16 cellular contexts compared by ENCODE assay signal in the genomic region with DNA sequence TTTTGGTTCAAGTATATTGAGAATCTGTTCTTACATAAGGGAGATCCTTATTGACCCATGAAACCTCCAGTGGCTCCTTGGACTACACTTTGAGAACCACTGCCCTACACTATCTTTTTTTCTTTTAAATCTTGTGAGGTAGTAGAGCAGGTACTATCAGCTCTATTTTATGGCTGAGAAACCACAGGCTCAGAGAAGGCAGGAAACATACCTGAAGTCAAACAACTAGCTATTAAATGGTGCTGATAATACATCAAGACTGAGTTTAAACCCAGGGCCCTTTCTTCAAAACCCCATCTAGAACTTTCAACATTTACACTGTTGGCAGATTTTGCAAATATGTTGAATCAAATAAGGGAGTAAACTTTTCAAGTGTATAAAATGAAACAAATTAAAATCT. TPM values are rescaled to one million over a fixed set of nuclear protein-coding genes. Genes with fewer than 3 reads are reported as not detected.
DNase-seq lines count a peak whose midpoint lies in the region; ATAC-seq and TF ChIP-seq lines count a peak whose summit lies in the region.
"Had no signal": no experiment of that assay in that cellular context is flagged by ENCODE, and none has a peak within 500 bp of the region (broad histone marks: within the 10 kb centered on the region; RNA-seq: fewer than 3 reads in every experiment).

No MANE protein-coding gene starts in this region.

- DNase-seq in left ventricle myocardium inferior = no peak
- DNase-seq in Right ventricle myocardium inferior (ENCODE audit: missing footprints) = no peak
- DNase-seq in Karpas-422 = no peak
- no peak for DNase-seq in stimulated activated CD4-positive, alpha-beta T cell treated with anti-CD3 and anti-CD28 coated beads, Interleukin-4, amount 100 ng/mL, for 24 hours
- DNase-seq: DND-41, MV-4-11, NCI-H1417, NCI-H187 treated with DMSO at 0.1 percent for 48 hours, NCI-H345, NCI-H526, SHP77 had no signal

- H3K9me3 Mint-ChIP-seq in activated T-helper 17 cell treated with anti-CD3 and anti-CD28 coated beads, Interleukin-2, amount 50 U/mL, for 72 hours = no peaks in the 10 kb centered on the region

- H3K4me3 Mint-ChIP-seq in activated T-helper 17 cell treated with anti-CD3 and anti-CD28 coated beads, Interleukin-2, amount 50 U/mL, for 72 hours = peak overlapping the region; percentile 31
- H3K4me3 Mint-ChIP-seq: B cell had no signal

- H3K27me3 ChIP-seq in left ventricle myocardium inferior (ENCODE audit: low read depth) (no peaks in the 10 kb centered on the region), Karpas-422 (ENCODE audit: low read length) (no peaks in the 10 kb centered on the region)

- H3K4me1 Mint-ChIP-seq in activated T-helper 17 cell treated with anti-CD3 and anti-CD28 coated beads, Interleukin-2, amount 50 U/mL, for 72 hours = peaks cover 33% of the 10 kb centered on the region

- ATAC-seq in Right ventricle myocardium inferior (no peak), GM18519 (IDR thresholded peaks at IDR 0.05; ENCODE audit: low FRiP score, unreplicated experiment) (no peak), GM21619 (IDR thresholded peaks at IDR 0.05; ENCODE audit: unreplicated experiment) (no peak)
- no peak for ATAC-seq in activated T-helper 17 cell treated with anti-CD3 and anti-CD28 coated beads, Interleukin-2, amount 50 U/mL, for 72 hours (replicated peaks)
- ATAC-seq: K562 had no signal

- H3K9me3 ChIP-seq in left ventricle myocardium inferior (replicated peaks) (no peaks in the 10 kb centered on the region), Karpas-422 (ENCODE audit: low read length) (no peaks in the 10 kb centered on the region)

- H3K4me2 ChIP-seq in Karpas-422 (ENCODE audit: low read depth, low read length, poor library complexity, severe bottlenecking) = no peak overlapping the region

- peak overlapping the region; percentile 58 for H3K27ac Mint-ChIP-seq in activated T-helper 17 cell treated with anti-CD3 and anti-CD28 coated beads, Interleukin-2, amount 50 U/mL, for 72 hours
- H3K27ac Mint-ChIP-seq: B cell had no signal

- TF ChIP-seq CTCF in left ventricle myocardium inferior (IDR thresholded peaks at IDR 0.05; ENCODE audit: borderline replicate concordance) = no peak

- intact Hi-C loops in left ventricle myocardium inferior (cut with micrococcal nuclease) (no loop called here), Right ventricle myocardium inferior (cut with DNase I) (no loop called here)

- H4K20me1 ChIP-seq in Karpas-422 (ENCODE audit: insufficient read depth, low read depth, low read length) = no peaks in the 10 kb centered on the region

- H3K36me3 ChIP-seq in left ventricle myocardium inferior = no peaks in the 10 kb centered on the region
- peaks cover 19% of the 10 kb centered on the region for H3K36me3 ChIP-seq in Karpas-422 (ENCODE audit: insufficient read depth, low read length)

- peaks cover 97% of the 10 kb centered on the region for H3K36me3 Mint-ChIP-seq in activated T-helper 17 cell treated with anti-CD3 and anti-CD28 coated beads, Interleukin-2, amount 50 U/mL, for 72 hours (ENCODE audit: low read depth)

- H3K79me2 ChIP-seq in Karpas-422 (ENCODE audit: low read length) = peaks cover 89% of the 10 kb centered on the region

- H3K4me1 ChIP-seq in left ventricle myocardium inferior = peaks cover 67% of the 10 kb centered on the region
- H3K4me1 ChIP-seq in Karpas-422 (ENCODE audit: low read length) = peaks cover 26% of the 10 kb centered on the region

- no peaks in the 10 kb centered on the region for H3K9me2 ChIP-seq in Karpas-422 (replicated peaks; ENCODE audit: insufficient read depth, low read length)

- no peak overlapping the region for H3K9ac ChIP-seq in Karpas-422 (ENCODE audit: low read length)

- H3K4me3 ChIP-seq in left ventricle myocardium inferior (no peak overlapping the region), Karpas-422 (ENCODE audit: low read length) (no peak overlapping the region)
- H3K4me3 ChIP-seq: K562 had no signal

- H3K27ac ChIP-seq in left ventricle myocardium inferior (replicated peaks) = peak overlapping the region; percentile 74
- H3K27ac ChIP-seq in Karpas-422 (ENCODE audit: low read length) = peak overlapping the region; percentile 21; the same call in 1 of the 2 replicates

- H3K27me3 Mint-ChIP-seq in activated T-helper 17 cell treated with anti-CD3 and anti-CD28 coated beads, Interleukin-2, amount 50 U/mL, for 72 hours = no peaks in the 10 kb centered on the region
- H3K27me3 Mint-ChIP-seq: B cell had no signal

- no peak overlapping the region for H2AFZ ChIP-seq in Karpas-422 (ENCODE audit: low read length)

RNA-seq across cellular contexts. Expression of gene ZBTB25, which starts 6.9 kb away (rescaled TPM):
- total RNA-seq in left ventricle myocardium inferior = 20.8 TPM
- total RNA-seq in Right ventricle myocardium inferior = 17.6 TPM
- 19.6 and 26.3 TPM in 2 replicates for total RNA-seq in Karpas-422 (2014; rRNA removed; shearing (Covaris generic); ENCODE audit: low replicate concordance)
- 10 to 100 TPM; 29.7 to 88.5 TPM for total RNA-seq in activated T-helper 17 cell treated with anti-CD3 and anti-CD28 coated beads, Interleukin-2, amount 50 U/mL, for 72 hours

RNA-seq across cellular contexts. Expression of gene ZBTB1, which starts 7.8 kb away (rescaled TPM):
- total RNA-seq in left ventricle myocardium inferior (25.9 TPM), Right ventricle myocardium inferior (22.3 TPM)
- total RNA-seq in Karpas-422 (2014; rRNA removed; shearing (Covaris generic); ENCODE audit: low replicate concordance) = 61.2 and 97.5 TPM in 2 replicates
- total RNA-seq in activated T-helper 17 cell treated with anti-CD3 and anti-CD28 coated beads, Interleukin-2, amount 50 U/mL, for 72 hours = 100 to 1,000 TPM in 1 of 2 donors, 10 to 100 TPM in 1; 75.6 to 154 TPM

RNA-seq across cellular contexts. Expression of gene AKAP5, which starts 31.5 kb away (rescaled TPM):
- total RNA-seq in left ventricle myocardium inferior = 0.19 TPM
- 0.16 TPM for total RNA-seq in Right ventricle myocardium inferior
- 0.22 and 0.56 TPM in 2 replicates for total RNA-seq in Karpas-422 (2014; rRNA removed; shearing (Covaris generic); ENCODE audit: low replicate concordance)
- total RNA-seq in activated T-helper 17 cell treated with anti-CD3 and anti-CD28 coated beads, Interleukin-2, amount 50 U/mL, for 72 hours = 1 to 10 TPM in 1 of 2 donors, under 1 TPM in 1; 0.82 to 1.0 TPM

RNA-seq across cellular contexts. Expression of gene HSPA2, which starts 43.8 kb away (rescaled TPM):
- total RNA-seq in left ventricle myocardium inferior = 34.0 TPM
- total RNA-seq in Right ventricle myocardium inferior = 15.2 TPM
- total RNA-seq in Karpas-422 (2014; rRNA removed; shearing (Covaris generic); ENCODE audit: low replicate concordance) = 0.15 and 0.22 TPM in 2 replicates
- total RNA-seq in activated T-helper 17 cell treated with anti-CD3 and anti-CD28 coated beads, Interleukin-2, amount 50 U/mL, for 72 hours = 1 to 10 TPM; 6.5 to 7.4 TPM
- total RNA-seq: K562 had no signal

RNA-seq across cellular contexts. Expression of gene PPP1R36, which starts 53.0 kb away (rescaled TPM):
- total RNA-seq in left ventricle myocardium inferior (0.36 TPM), Right ventricle myocardium inferior (not detected)
- total RNA-seq in Karpas-422 (2014; rRNA removed; shearing (Covaris generic); ENCODE audit: low replicate concordance) = 0.18 and 1.7 TPM in 2 replicates
- total RNA-seq in activated T-helper 17 cell treated with anti-CD3 and anti-CD28 coated beads, Interleukin-2, amount 50 U/mL, for 72 hours = not detected
- total RNA-seq: B cell had no signal
